Comparison of ENCODE assay signal across 8 cellular contexts in the genomic region with DNA sequence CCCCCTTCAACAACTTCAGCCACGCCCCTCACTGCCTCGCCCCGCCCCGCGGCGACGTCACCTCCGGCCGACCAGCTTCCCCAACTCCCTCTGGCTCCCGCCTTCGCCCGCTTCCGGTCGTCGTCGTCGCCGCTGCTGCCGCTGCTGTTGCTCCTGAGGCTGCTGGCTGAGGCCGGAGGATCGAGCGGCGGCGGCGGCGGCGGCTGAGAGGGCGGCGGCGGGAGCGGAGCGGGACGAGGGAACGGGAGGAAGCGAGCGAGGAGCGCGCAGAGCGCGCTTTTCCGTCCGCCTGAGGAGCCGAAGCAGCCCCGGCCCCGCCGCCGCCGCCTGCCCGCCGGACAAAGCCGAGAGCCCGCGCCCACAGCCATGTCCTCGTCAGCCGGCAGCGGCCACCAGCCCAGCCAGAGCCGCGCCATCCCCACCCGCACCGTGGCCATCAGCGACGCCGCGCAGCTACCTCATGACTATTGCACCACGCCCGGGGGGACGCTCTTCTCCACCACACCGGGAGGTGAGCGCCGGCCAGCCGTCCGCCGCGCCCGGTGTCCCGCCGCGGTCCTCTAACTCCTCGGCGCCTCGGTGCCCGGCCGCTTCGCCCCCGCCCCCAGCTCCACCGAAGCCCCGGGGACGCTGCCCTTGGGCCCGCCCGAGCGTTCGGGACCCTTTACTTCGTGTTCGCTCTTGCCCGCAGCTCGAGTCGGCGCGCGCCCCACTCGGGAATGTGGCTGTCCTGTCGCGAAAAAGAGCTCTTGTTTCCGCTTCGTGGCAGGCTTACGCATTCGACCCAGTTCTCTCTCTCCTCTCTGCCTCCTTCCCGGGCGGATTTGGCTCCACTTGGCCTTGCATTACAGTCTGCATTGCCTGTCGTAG. TPM values are rescaled to one million over a fixed set of nuclear protein-coding genes. Genes with fewer than 3 reads are reported as not detected.
DNase-seq lines count a peak whose midpoint lies in the region; ATAC-seq and TF ChIP-seq lines count a peak whose summit lies in the region.

A gene with protein sequence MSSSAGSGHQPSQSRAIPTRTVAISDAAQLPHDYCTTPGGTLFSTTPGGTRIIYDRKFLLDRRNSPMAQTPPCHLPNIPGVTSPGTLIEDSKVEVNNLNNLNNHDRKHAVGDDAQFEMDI (plus strand): TSS at position 110 of the 870 bp plus-strand sequence. CDS start 257 bp downstream, at position 367.

- H3K36me3 ChIP-seq in RWPE2 (ENCODE audit: low read depth): peaks cover 9% of the 10 kb centered on the region; the same call in 1 of the 2 replicates

- intact Hi-C loops in activated T-helper 2 cell treated with anti-CD3 and anti-CD28 coated beads, Interferon-gamma antibody, Interleukin-2, Interleukin-4, amounts not matched to agents 10 μg/mL and 5 μg/mL and 100 μg/mL, durations not matched to agents 14 hours and 24 hours and 36 hours (cut with micrococcal nuclease): loop anchor here (1.0 to 2.0 kb wide), 3 partner anchors 22 to 233 kb away; partner anchors contain the start of genes LRRC20, PPA1 and SAR1A

- peak; percentile 25 for ATAC-seq in RWPE2 (ENCODE audit: low read depth)
- peak; percentile 62 to 91 for ATAC-seq in naive thymus-derived CD8-positive, alpha-beta T cell

- H3K27me3 ChIP-seq in RWPE2 (ENCODE audit: insufficient read depth, poor library complexity, severe bottlenecking): no peaks in the 10 kb centered on the region

- H3K27me3 Mint-ChIP-seq in activated T-helper 2 cell treated with anti-CD3 and anti-CD28 coated beads, Interferon-gamma antibody, Interleukin-2, Interleukin-4, amounts not matched to agents 10 μg/mL and 5 μg/mL and 100 μg/mL, durations not matched to agents 14 hours and 24 hours and 36 hours (ENCODE audit: low read depth): no peaks in the 10 kb centered on the region
- H3K27me3 Mint-ChIP-seq in naive thymus-derived CD8-positive, alpha-beta T cell: no peaks in the 10 kb centered on the region

- H3K4me3 Mint-ChIP-seq in activated T-helper 2 cell treated with anti-CD3 and anti-CD28 coated beads, Interferon-gamma antibody, Interleukin-2, Interleukin-4, amounts not matched to agents 10 μg/mL and 5 μg/mL and 100 μg/mL, durations not matched to agents 14 hours and 24 hours and 36 hours (ENCODE audit: low read depth): peak within 1 kb of the TSS; percentile 91
- H3K4me3 Mint-ChIP-seq in naive thymus-derived CD8-positive, alpha-beta T cell: peak within 1 kb of the TSS; percentile 92 to 98 (median 96)

- POLR2A ChIA-PET in naive thymus-derived CD8-positive, alpha-beta T cell (lab: Charles Lee): interaction anchor here (0.6 to 3.0 kb wide), 14 partner anchors 9 to 1446 kb away, joined by 3 to 21 read pairs (median 4); partner anchors contain the start of genes LRRC20, PPA1, PSAP and SAR1A

- H3K9me3 ChIP-seq in RWPE2 (ENCODE audit: severe bottlenecking): no peaks in the 10 kb centered on the region

- H3K4me3 ChIP-seq in RWPE2 (ENCODE audit: severe bottlenecking): peak within 1 kb of the TSS; percentile 98
- H3K4me3 ChIP-seq in fibroblast of mammary gland (ENCODE audit: control insufficient read depth, low read depth, low read length): peak within 1 kb of the TSS; percentile 74

- TF ChIP-seq CTCF in RWPE2 (IDR thresholded peaks at IDR 0.05; ENCODE audit: poor library complexity, severe bottlenecking): no peak
- TF ChIP-seq CTCF in fibroblast of mammary gland (conservative IDR thresholded peaks at IDR 0.05; ENCODE audit: control insufficient read depth, insufficient read depth, low read depth, low read length): no peak

- H3K27ac ChIP-seq in RWPE2 (ENCODE audit: poor library complexity, severe bottlenecking): peak within 1 kb of the TSS; percentile 71

- no peaks in the 10 kb centered on the region for H3K9me3 Mint-ChIP-seq in activated T-helper 2 cell treated with anti-CD3 and anti-CD28 coated beads, Interferon-gamma antibody, Interleukin-2, Interleukin-4, amounts not matched to agents 10 μg/mL and 5 μg/mL and 100 μg/mL, durations not matched to agents 14 hours and 24 hours and 36 hours
- H3K9me3 Mint-ChIP-seq in naive thymus-derived CD8-positive, alpha-beta T cell: no peaks in the 10 kb centered on the region

- DNase-seq in Daoy (ENCODE audit: low read depth) (peak; percentile 97), GOT3 (lab: John Stamatoyannopoulos, UW) (peak; percentile 81), LoVo (ENCODE audit: low spot score) (peak; percentile 96), RWPE2 (ENCODE audit: low spot score) (peak; percentile 94), fibroblast of mammary gland (ENCODE audit: low read depth) (peak; percentile 93)
- DNase-seq in activated T-helper 2 cell treated with anti-CD3 and anti-CD28 coated beads, Interferon-gamma antibody, Interleukin-2, Interleukin-4, amounts not matched to agents 10 μg/mL and 5 μg/mL and 100 μg/mL, durations not matched to agents 14 hours and 24 hours and 36 hours (ENCODE audit: low spot score): peak; percentile 98
- peak; percentile 95 to 99 (median 98) for DNase-seq in naive thymus-derived CD8-positive, alpha-beta T cell
- peak; percentile 95 to 99 (median 97) for DNase-seq in stimulated activated naive CD4-positive, alpha-beta T cell (lab: John Stamatoyannopoulos, UW)

- H3K4me1 Mint-ChIP-seq in activated T-helper 2 cell treated with anti-CD3 and anti-CD28 coated beads, Interferon-gamma antibody, Interleukin-2, Interleukin-4, amounts not matched to agents 10 μg/mL and 5 μg/mL and 100 μg/mL, durations not matched to agents 14 hours and 24 hours and 36 hours (ENCODE audit: low read depth): peaks cover 31% of the 10 kb centered on the region
- H3K4me1 Mint-ChIP-seq in naive thymus-derived CD8-positive, alpha-beta T cell: peaks cover 31 to 50% (median 46%) of the 10 kb centered on the region in 4 donors

- peak within 1 kb of the TSS; percentile 79 for H3K27ac Mint-ChIP-seq in activated T-helper 2 cell treated with anti-CD3 and anti-CD28 coated beads, Interferon-gamma antibody, Interleukin-2, Interleukin-4, amounts not matched to agents 10 μg/mL and 5 μg/mL and 100 μg/mL, durations not matched to agents 14 hours and 24 hours and 36 hours
- H3K27ac Mint-ChIP-seq in naive thymus-derived CD8-positive, alpha-beta T cell: peak within 1 kb of the TSS; percentile 90 to 97 (median 94)

- H3K36me3 Mint-ChIP-seq in activated T-helper 2 cell treated with anti-CD3 and anti-CD28 coated beads, Interferon-gamma antibody, Interleukin-2, Interleukin-4, amounts not matched to agents 10 μg/mL and 5 μg/mL and 100 μg/mL, durations not matched to agents 14 hours and 24 hours and 36 hours (ENCODE audit: low read depth): peaks cover 25% of the 10 kb centered on the region
- peaks cover 0 to 13% (median 2%) of the 10 kb centered on the region in 3 donors for H3K36me3 Mint-ChIP-seq in naive thymus-derived CD8-positive, alpha-beta T cell

- peaks cover 13% of the 10 kb centered on the region for H3K4me1 ChIP-seq in RWPE2 (ENCODE audit: insufficient read depth, poor library complexity, severe bottlenecking)

RNA-seq across cellular contexts. Expression of the gene that starts here (rescaled TPM):
- total RNA-seq in Daoy (2014; rRNA removed; shearing (Covaris generic)): 18.5 and 19.2 TPM in 2 replicates
- 39.5 and 40.0 TPM in 2 replicates for total RNA-seq in activated T-helper 2 cell treated with anti-CD3 and anti-CD28 coated beads, Interferon-gamma antibody, Interleukin-2, Interleukin-4, amounts not matched to agents 10 μg/mL and 5 μg/mL and 100 μg/mL, durations not matched to agents 14 hours and 24 hours and 36 hours
- total RNA-seq in naive thymus-derived CD8-positive, alpha-beta T cell: 10 to 100 TPM; 44.9 to 49.4 TPM
- polyA plus RNA-seq in naive thymus-derived CD8-positive, alpha-beta T cell: 10 to 100 TPM; 44.8 to 62.4 (median 47.7) TPM

Comparison
In these comparisons a context has a peak if more than half of its experiments do, and no peak if none do; other contexts are left out.
1. Peak in every context shown above with its lines: DNase-seq, ATAC-seq, H3K4me3 ChIP-seq and H3K27ac ChIP-seq.